In genomic region chr2:35963344-35963743, GRCh38 we compare ENCODE assay signal across 26 cellular contexts.
"Had no signal": no experiment of that assay in that cellular context is flagged by ENCODE, and none has a peak within 500 bp of the region (broad histone marks: within the 10 kb centered on the region; RNA-seq: fewer than 3 reads in every experiment).

No MANE protein-coding gene starts in this region.

- H3K4me1 ChIP-seq: gastroesophageal sphincter, right lobe of liver, upper lobe of left lung, vagina had no signal

- H3K27ac ChIP-seq: gastroesophageal sphincter, right lobe of liver, upper lobe of left lung, vagina had no signal

- ATAC-seq: activated CD8-positive, alpha-beta T cell treated with anti-CD3 and anti-CD28 coated beads for 36 hours; activated T-cell treated with anti-CD3 and anti-CD28 coated beads, Interleukin-2, amount 50 U/mL, for 4 hours; activated T-helper 17 cell treated with anti-CD3 and anti-CD28 coated beads, Interleukin-2, amount 50 U/mL, for 72 hours; gastroesophageal sphincter; left colon; natural killer cell; right lobe of liver; WTC11 had no signal

- H3K9me3 ChIP-seq: right lobe of liver, vagina had no signal

- H3K36me3 Mint-ChIP-seq: immature natural killer cell, natural killer cell had no signal

- H3K4me3 ChIP-seq: gastroesophageal sphincter, right lobe of liver, upper lobe of left lung, vagina had no signal

- DNase-seq: activated CD4-positive, alpha-beta T cell treated with anti-CD3 and anti-CD28 coated beads for 1 hour; activated CD4-positive, alpha-beta T cell treated with anti-CD3 and anti-CD28 coated beads, Interleukin-2, amount 10 ng/mL, durations not matched to agents 7 days and 5 days; activated CD8-positive, alpha-beta T cell treated with anti-CD3 and anti-CD28 coated beads for 36 hours; activated gamma-delta T cell treated with Interleukin-2 at 50 U/mL for 16 hours; activated naive CD4-positive, alpha-beta T cell treated with anti-CD3 and anti-CD28 coated beads, Interleukin-2, amount 50 U/mL, for 16 hours; activated T-cell treated with anti-CD3 and anti-CD28 coated beads, Interleukin-2, amount 50 U/mL, for 4 hours; amniotic stem cell; caudate nucleus; effector CD4-positive, alpha-beta T cell; erythroblast; head of caudate nucleus; hippocampal formation; immature natural killer cell; kidney; left colon; mammary epithelial cell; natural killer cell; right lobe of liver; stimulated activated CD4-positive, alpha-beta T cell treated with anti-CD3 and anti-CD28 coated beads, Interleukin-4, amount 100 ng/mL, for 1 hour; T-helper 2 cell; upper lobe of left lung had no signal

- H3K9me3 Mint-ChIP-seq: activated CD4-positive, alpha-beta T cell treated with anti-CD3 and anti-CD28 coated beads, Interleukin-2, amount 10 ng/mL, durations not matched to agents 7 days and 5 days; activated CD8-positive, alpha-beta T cell treated with anti-CD3 and anti-CD28 coated beads for 36 hours; activated T-cell treated with anti-CD3 and anti-CD28 coated beads, Interleukin-2, amount 50 U/mL, for 4 hours; activated T-helper 17 cell treated with anti-CD3 and anti-CD28 coated beads, Interleukin-2, amount 50 U/mL, for 72 hours; stimulated activated naive CD8-positive, alpha-beta T cell treated with anti-CD3 and anti-CD28 coated beads, Interleukin-15, Interleukin-2, amounts not matched to agents 100 ng/mL and 50 ng/mL, for 24 hours had no signal

- H3K27me3 ChIP-seq: gastroesophageal sphincter, right lobe of liver, upper lobe of left lung, vagina had no signal

- H3K4me1 Mint-ChIP-seq: activated CD4-positive, alpha-beta T cell treated with anti-CD3 and anti-CD28 coated beads, Interleukin-2, amount 10 ng/mL, durations not matched to agents 7 days and 5 days; activated T-helper 17 cell treated with anti-CD3 and anti-CD28 coated beads, Interleukin-2, amount 50 U/mL, for 72 hours; immature natural killer cell; natural killer cell had no signal

- H3K27ac Mint-ChIP-seq: activated CD4-positive, alpha-beta T cell treated with anti-CD3 and anti-CD28 coated beads, Interleukin-2, amount 10 ng/mL, durations not matched to agents 7 days and 5 days; activated CD8-positive, alpha-beta T cell treated with anti-CD3 and anti-CD28 coated beads for 36 hours; activated T-helper 17 cell treated with anti-CD3 and anti-CD28 coated beads, Interleukin-2, amount 50 U/mL, for 72 hours; immature natural killer cell; natural killer cell; stimulated activated naive CD8-positive, alpha-beta T cell treated with anti-CD3 and anti-CD28 coated beads, Interleukin-15, Interleukin-2, amounts not matched to agents 100 ng/mL and 50 ng/mL, for 24 hours had no signal

- H3K4me3 Mint-ChIP-seq: activated CD4-positive, alpha-beta T cell treated with anti-CD3 and anti-CD28 coated beads, Interleukin-2, amount 10 ng/mL, durations not matched to agents 7 days and 5 days; activated CD8-positive, alpha-beta T cell treated with anti-CD3 and anti-CD28 coated beads for 36 hours; activated T-cell treated with anti-CD3 and anti-CD28 coated beads, Interleukin-2, amount 50 U/mL, for 4 hours; activated T-helper 17 cell treated with anti-CD3 and anti-CD28 coated beads, Interleukin-2, amount 50 U/mL, for 72 hours; immature natural killer cell; natural killer cell; stimulated activated naive CD8-positive, alpha-beta T cell treated with anti-CD3 and anti-CD28 coated beads, Interleukin-15, Interleukin-2, amounts not matched to agents 100 ng/mL and 50 ng/mL, for 24 hours; WTC11 had no signal

- H3K36me3 ChIP-seq: gastroesophageal sphincter, right lobe of liver, upper lobe of left lung, vagina had no signal

- H3K27me3 Mint-ChIP-seq: activated CD4-positive, alpha-beta T cell treated with anti-CD3 and anti-CD28 coated beads, Interleukin-2, amount 10 ng/mL, durations not matched to agents 7 days and 5 days; activated CD8-positive, alpha-beta T cell treated with anti-CD3 and anti-CD28 coated beads for 36 hours; activated T-helper 17 cell treated with anti-CD3 and anti-CD28 coated beads, Interleukin-2, amount 50 U/mL, for 72 hours; stimulated activated naive CD8-positive, alpha-beta T cell treated with anti-CD3 and anti-CD28 coated beads, Interleukin-15, Interleukin-2, amounts not matched to agents 100 ng/mL and 50 ng/mL, for 24 hours had no signal
